In the genomic region with DNA sequence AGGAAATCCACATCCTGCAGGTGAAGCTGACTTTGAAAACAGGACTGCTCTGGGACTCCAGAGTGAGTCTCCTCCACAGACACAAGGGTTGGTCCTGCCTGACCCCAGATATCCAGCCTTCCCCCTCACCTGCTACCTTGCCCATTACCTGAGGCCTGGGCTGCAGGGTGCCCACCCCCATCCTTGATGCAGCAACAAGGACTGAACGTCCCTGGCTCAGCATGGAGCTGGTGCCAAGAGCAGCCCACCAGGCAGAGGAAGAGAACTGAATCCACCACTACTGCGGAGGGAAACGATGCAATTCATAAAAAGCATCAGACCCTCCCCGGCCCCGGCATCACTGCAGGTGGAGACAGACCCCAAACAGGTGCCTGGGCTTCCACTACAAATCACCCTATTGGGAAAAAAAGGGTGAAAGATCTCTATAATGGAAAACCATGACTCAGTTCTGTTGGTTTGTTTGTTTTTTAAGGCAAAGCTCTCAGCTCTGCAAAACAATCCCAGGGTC, we compare ENCODE assay signal across 20 cellular contexts.
"Had no signal": no experiment of that assay in that cellular context is flagged by ENCODE, and none has a peak within 500 bp of the region (broad histone marks: within the 10 kb centered on the region; RNA-seq: fewer than 3 reads in every experiment).

No MANE protein-coding gene starts in this region.

- H3K27ac ChIP-seq: breast epithelium, neutrophil, parathyroid adenoma, suprapubic skin, transverse colon, vagina had no signal

- H3K4me3 Mint-ChIP-seq: activated naive CD4-positive, alpha-beta T cell treated with anti-CD3 and anti-CD28 coated beads for 36 hours; activated T-helper 17 cell treated with anti-CD3 and anti-CD28 coated beads, Interleukin-2, amount 50 U/mL, for 72 hours; memory B cell; naive B cell had no signal

- H3K36me3 Mint-ChIP-seq: memory B cell had no signal

- H3K27me3 Mint-ChIP-seq: activated T-helper 17 cell treated with anti-CD3 and anti-CD28 coated beads, Interleukin-2, amount 50 U/mL, for 72 hours had no signal

- H3K36me3 ChIP-seq: breast epithelium, neutrophil, suprapubic skin, transverse colon, vagina had no signal

- H3K9me3 ChIP-seq: breast epithelium, mucosa of descending colon, neutrophil, suprapubic skin, transverse colon, vagina had no signal

- H3K4me1 ChIP-seq: parathyroid adenoma had no signal

- H3K9me3 Mint-ChIP-seq: activated naive CD4-positive, alpha-beta T cell treated with anti-CD3 and anti-CD28 coated beads for 36 hours; activated T-helper 17 cell treated with anti-CD3 and anti-CD28 coated beads, Interleukin-2, amount 50 U/mL, for 72 hours had no signal

- H3K27me3 ChIP-seq: breast epithelium, suprapubic skin, transverse colon, vagina had no signal

- H3K27ac Mint-ChIP-seq: activated naive CD4-positive, alpha-beta T cell treated with anti-CD3 and anti-CD28 coated beads for 36 hours; activated T-helper 17 cell treated with anti-CD3 and anti-CD28 coated beads, Interleukin-2, amount 50 U/mL, for 72 hours; memory B cell had no signal

- DNase-seq: activated CD4-positive, alpha-beta T cell treated with anti-CD3 and anti-CD28 coated beads for 1 hour; activated naive CD4-positive, alpha-beta T cell treated with anti-CD3 and anti-CD28 coated beads for 36 hours; cerebellar nuclear complex; cortex of kidney; erythroblast; foreskin melanocyte; left ventricle myocardium superior; mucosa of descending colon; naive B cell; stimulated activated naive CD8-positive, alpha-beta T cell treated with anti-CD3 and anti-CD28 coated beads, Interleukin-15, Interleukin-2, amounts not matched to agents 100 U/mL and 50 U/mL, for 24 hours; T-helper 1 cell; T1000; transverse colon had no signal

- ATAC-seq: activated T-helper 17 cell treated with anti-CD3 and anti-CD28 coated beads, Interleukin-2, amount 50 U/mL, for 72 hours; left ventricle myocardium superior; mucosa of descending colon; stimulated activated naive CD8-positive, alpha-beta T cell treated with anti-CD3 and anti-CD28 coated beads, Interleukin-15, Interleukin-2, amounts not matched to agents 100 U/mL and 50 U/mL, for 24 hours had no signal

- H3K4me3 ChIP-seq: breast epithelium, mucosa of descending colon, suprapubic skin, transverse colon, vagina had no signal
